13 cellular contexts compared by ENCODE assay signal in genomic region chr1:226092955-226093354, GRCh38.
"Had no signal": no experiment of that assay in that cellular context is flagged by ENCODE, and none has a peak within 500 bp of the region (broad histone marks: within the 10 kb centered on the region; RNA-seq: fewer than 3 reads in every experiment).

No MANE protein-coding gene starts in this region.

- H3K27ac ChIP-seq: body of pancreas, dorsolateral prefrontal cortex, esophagus squamous epithelium, hepatocyte, right atrium auricular region, upper lobe of left lung had no signal

- DNase-seq: activated CD4-positive, alpha-beta T cell treated with anti-CD3 and anti-CD28 coated beads, Interleukin-2, amount 50 U/mL, for 1 hour; activated naive CD4-positive, alpha-beta T cell treated with anti-CD3 and anti-CD28 coated beads, Interleukin-2, amount 50 U/mL, for 16 hours; activated T-cell treated with anti-CD3 and anti-CD28 coated beads, Interleukin-2, amount 50 U/mL, for 1 hour; amniotic stem cell; body of pancreas; dorsolateral prefrontal cortex; esophagus squamous epithelium; stimulated activated CD4-positive, alpha-beta T cell treated with anti-CD3 and anti-CD28 coated beads, Interleukin-1b, Interleukin-23, amount 100 ng/mL, for 48 hours; stimulated activated naive B cell treated with anti-CD40 and anti-IgM and Interleukin-4, amounts not matched to agents 10 μg/mL and 1 μg/mL and 100 μg/mL, for 72 hours; upper lobe of left lung had no signal

- H3K4me3 ChIP-seq: body of pancreas, dorsolateral prefrontal cortex, esophagus squamous epithelium, hepatocyte, right atrium auricular region, smooth muscle cell, upper lobe of left lung had no signal

- H3K27me3 ChIP-seq: body of pancreas, esophagus squamous epithelium, hepatocyte, right atrium auricular region, upper lobe of left lung had no signal

- H3K9me3 ChIP-seq: body of pancreas, esophagus squamous epithelium, right atrium auricular region, upper lobe of left lung had no signal
